10 cellular contexts compared by ENCODE assay signal in genomic region chr12:100268835-100269564, GRCh38. TPM values are rescaled to one million over a fixed set of nuclear protein-coding genes. Genes with fewer than 3 reads are reported as not detected.
DNase-seq lines count a peak whose midpoint lies in the region; ATAC-seq lines count a peak whose summit lies in the region.
"Had no signal": no experiment of that assay in that cellular context is flagged by ENCODE, and none has a peak within 500 bp of the region (broad histone marks: within the 10 kb centered on the region; RNA-seq: fewer than 3 reads in every experiment).

No MANE protein-coding gene starts in this region.

- DNase-seq in activated CD4-positive, alpha-beta T cell treated with anti-CD3 and anti-CD28 coated beads for 36 hours = no peak
- DNase-seq in activated CD4-positive, alpha-beta T cell treated with anti-CD3 and anti-CD28 coated beads for 48 hours = no peak
- DNase-seq in T-cell = no peak
- DNase-seq in glomerular visceral epithelial cell (ENCODE audit: extremely low spot score) = peak; percentile 1
- no peak for DNase-seq in stimulated activated effector memory CD8-positive, alpha-beta T cell treated with anti-CD3 and anti-CD28 coated beads, Interleukin-12 subunit alpha, Interleukin-12 subunit beta, amount 100 ng/mL, for 72 hours (ENCODE audit: low spot score in 2 of 2)
- DNase-seq in NCI-H1092 (lab: John Stamatoyannopoulos, UW) = no peak
- DNase-seq in posterior vena cava (ENCODE audit: low spot score) = no peak
- no peak for DNase-seq in NCI-H345 (lab: John Stamatoyannopoulos, UW)
- DNase-seq: NCI-H1417 had no signal

- no peak overlapping the region for H3K27ac Mint-ChIP-seq in activated CD4-positive, alpha-beta T cell treated with anti-CD3 and anti-CD28 coated beads for 36 hours
- H3K27ac Mint-ChIP-seq in T-cell = peak overlapping the region in 1 of 2 donors; percentile 16
- no peak overlapping the region for H3K27ac Mint-ChIP-seq in stimulated activated effector memory CD8-positive, alpha-beta T cell treated with anti-CD3 and anti-CD28 coated beads, Interleukin-12 subunit alpha, Interleukin-12 subunit beta, amount 100 ng/mL, for 72 hours

- H3K4me1 Mint-ChIP-seq in activated CD4-positive, alpha-beta T cell treated with anti-CD3 and anti-CD28 coated beads for 36 hours = peaks cover 39% of the 10 kb centered on the region
- peaks cover 50 to 62% (median 57%) of the 10 kb centered on the region in 3 donors for H3K4me1 Mint-ChIP-seq in T-cell
- H3K4me1 Mint-ChIP-seq in stimulated activated effector memory CD8-positive, alpha-beta T cell treated with anti-CD3 and anti-CD28 coated beads, Interleukin-12 subunit alpha, Interleukin-12 subunit beta, amount 100 ng/mL, for 72 hours = peaks cover 35% of the 10 kb centered on the region

- peak overlapping the region; percentile 82 for H3K4me3 Mint-ChIP-seq in activated CD4-positive, alpha-beta T cell treated with anti-CD3 and anti-CD28 coated beads for 36 hours
- peak overlapping the region; percentile 97 to 99 (median 98) for H3K4me3 Mint-ChIP-seq in T-cell
- peak overlapping the region; percentile 99 for H3K4me3 Mint-ChIP-seq in stimulated activated effector memory CD8-positive, alpha-beta T cell treated with anti-CD3 and anti-CD28 coated beads, Interleukin-12 subunit alpha, Interleukin-12 subunit beta, amount 100 ng/mL, for 72 hours

- H3K36me3 Mint-ChIP-seq in activated CD4-positive, alpha-beta T cell treated with anti-CD3 and anti-CD28 coated beads for 36 hours (ENCODE audit: low read depth) = peaks cover 3% of the 10 kb centered on the region
- no peaks in the 10 kb centered on the region for H3K36me3 Mint-ChIP-seq in T-cell
- peaks cover 7% of the 10 kb centered on the region for H3K36me3 Mint-ChIP-seq in stimulated activated effector memory CD8-positive, alpha-beta T cell treated with anti-CD3 and anti-CD28 coated beads, Interleukin-12 subunit alpha, Interleukin-12 subunit beta, amount 100 ng/mL, for 72 hours

- POLR2A ChIA-PET in activated CD4-positive, alpha-beta T cell treated with anti-CD3 and anti-CD28 coated beads for 36 hours (lab: Charles Lee) = no interaction called here
- POLR2A ChIA-PET in T-cell (lab: Charles Lee) = interaction anchor here in 1 of 2 donors (0.6 kb wide), 1 partner anchor 36 kb away, joined by 3 read pairs; no protein-coding TSS in a partner anchor

- H3K9me3 Mint-ChIP-seq in activated CD4-positive, alpha-beta T cell treated with anti-CD3 and anti-CD28 coated beads for 36 hours (ENCODE audit: low read depth) = no peaks in the 10 kb centered on the region
- H3K9me3 Mint-ChIP-seq in T-cell = no peaks in the 10 kb centered on the region
- H3K9me3 Mint-ChIP-seq in stimulated activated effector memory CD8-positive, alpha-beta T cell treated with anti-CD3 and anti-CD28 coated beads, Interleukin-12 subunit alpha, Interleukin-12 subunit beta, amount 100 ng/mL, for 72 hours = no peaks in the 10 kb centered on the region

- intact Hi-C loops in activated CD4-positive, alpha-beta T cell treated with anti-CD3 and anti-CD28 coated beads for 36 hours (cut with DNase I, micrococcal nuclease) = loop anchor here in 1 of 2 experiments (5.0 to 10.0 kb wide), 2 partner anchors 1767 to 1856 kb away; partner anchors contain the start of genes NUP37 and PARPBP
- intact Hi-C loops in posterior vena cava (cut with DNase I) = no loop called here

- no peaks in the 10 kb centered on the region for H3K27me3 Mint-ChIP-seq in activated CD4-positive, alpha-beta T cell treated with anti-CD3 and anti-CD28 coated beads for 36 hours
- H3K27me3 Mint-ChIP-seq in T-cell = no peaks in the 10 kb centered on the region

- CTCF ChIA-PET in activated CD4-positive, alpha-beta T cell treated with anti-CD3 and anti-CD28 coated beads for 36 hours (lab: Charles Lee) = interaction anchor here (0.6 to 1.1 kb wide), 2 partner anchors 9 to 69 kb away, joined by 3 read pairs; no protein-coding TSS in a partner anchor
- CTCF ChIA-PET in T-cell (lab: Charles Lee) = no interaction called here

- ATAC-seq in activated CD4-positive, alpha-beta T cell treated with anti-CD3 and anti-CD28 coated beads for 36 hours = no peak
- ATAC-seq in T-cell (replicated peaks in 1 of 4) = no peak
- ATAC-seq in stimulated activated effector memory CD8-positive, alpha-beta T cell treated with anti-CD3 and anti-CD28 coated beads, Interleukin-12 subunit alpha, Interleukin-12 subunit beta, amount 100 ng/mL, for 72 hours = no peak
- ATAC-seq: esophagus mucosa had no signal

RNA-seq across cellular contexts. Expression of gene SCYL2, which starts 2.0 kb away (rescaled TPM):
- total RNA-seq in activated CD4-positive, alpha-beta T cell treated with anti-CD3 and anti-CD28 coated beads for 36 hours = 10 to 100 TPM; 25.9 to 29.3 TPM
- total RNA-seq in T-cell (10 to 100 TPM; 33.1 to 43.4 (median 36.7) TPM), posterior vena cava (10 to 100 TPM; 40.4 to 55.1 TPM)

RNA-seq across cellular contexts. Expression of gene DEPDC4, which starts 2.1 kb away (rescaled TPM):
- total RNA-seq in activated CD4-positive, alpha-beta T cell treated with anti-CD3 and anti-CD28 coated beads for 36 hours = 1 to 10 TPM; 2.9 to 4.2 TPM
- total RNA-seq in T-cell = under 1 TPM in 4 of 5 donors, not detected in 1; 0.38 to 0.93 (median 0.61) TPM
- total RNA-seq in posterior vena cava = under 1 TPM in 1 of 2 donors, not detected in 1; 0.48 TPM
